In genomic region chr14:73949752-73950734, GRCh38 we compare ENCODE assay signal across 8 cellular contexts. TPM values are rescaled to one million over a fixed set of nuclear protein-coding genes. Genes with fewer than 3 reads are reported as not detected.
DNase-seq lines count a peak whose midpoint lies in the region; ATAC-seq and TF ChIP-seq lines count a peak whose summit lies in the region.

COQ6 (plus strand) TSS chr14:73950302; CDS start chr14:73950333, 31 bp downstream.
A gene with protein sequence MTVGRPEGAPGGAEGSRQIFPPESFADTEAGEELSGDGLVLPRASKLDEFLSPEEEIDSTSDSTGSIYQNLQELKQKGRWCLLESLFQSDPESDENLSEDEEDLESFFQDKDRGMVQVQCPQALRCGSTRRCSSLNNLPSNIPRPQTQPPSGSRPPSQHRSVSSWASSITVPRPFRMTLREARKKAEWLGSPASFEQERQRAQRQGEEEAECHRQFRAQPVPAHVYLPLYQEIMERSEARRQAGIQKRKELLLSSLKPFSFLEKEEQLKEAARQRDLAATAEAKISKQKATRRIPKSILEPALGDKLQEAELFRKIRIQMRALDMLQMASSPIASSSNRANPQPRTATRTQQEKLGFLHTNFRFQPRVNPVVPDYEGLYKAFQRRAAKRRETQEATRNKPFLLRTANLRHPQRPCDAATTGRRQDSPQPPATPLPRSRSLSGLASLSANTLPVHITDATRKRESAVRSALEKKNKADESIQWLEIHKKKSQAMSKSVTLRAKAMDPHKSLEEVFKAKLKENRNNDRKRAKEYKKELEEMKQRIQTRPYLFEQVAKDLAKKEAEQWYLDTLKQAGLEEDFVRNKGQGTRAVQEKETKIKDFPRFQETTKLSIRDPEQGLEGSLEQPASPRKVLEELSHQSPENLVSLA (minus strand): TSS chr14:73950094. CDS start chr14:73950026, 68 bp downstream.

- H3K4me1 ChIP-seq in right atrium auricular region (peaks cover 0 to 20% of the 10 kb centered on the region in 2 donors), psoas muscle (peaks cover 6% of the 10 kb centered on the region), uterus (no peaks in the 10 kb centered on the region)

- H3K4me3 ChIP-seq in right atrium auricular region (peak within 1 kb of the TSS; percentile 81 to 88), psoas muscle (peak within 1 kb of the TSS; percentile 87), uterus (peak within 1 kb of the TSS; percentile 84 to 100)

- TF ChIP-seq CTCF in GM13976 (IDR thresholded peaks at IDR 0.05; ENCODE audit: borderline replicate concordance, control extremely low read depth, extremely low read depth, insufficient read depth, missing control alignments) (peak; percentile 12), right atrium auricular region (IDR thresholded peaks at IDR 0.05) (peak in 1 of 2 donors; percentile 44), psoas muscle (IDR thresholded peaks at IDR 0.05) (no peak), uterus (IDR thresholded peaks at IDR 0.05) (peak in 3 of 4 experiments; percentile 15 to 46 (median 36))

- H3K27ac Mint-ChIP-seq in T-helper 1 cell treated with Interleukin-12 subunit alpha and Interleukin-12 subunit beta and Interleukin-4 antibody, amounts not matched to agents 30 μg/mL and 1 μg/mL, for 36 hours: peak within 1 kb of the TSS; percentile 87

- in situ Hi-C loops in GM13976 (cut with MboI; ENCODE audit: low sequenced_read_pairs, unreplicated experiment): no loop called here

- H3K27me3 Mint-ChIP-seq in T-helper 1 cell treated with Interleukin-12 subunit alpha and Interleukin-12 subunit beta and Interleukin-4 antibody, amounts not matched to agents 30 μg/mL and 1 μg/mL, for 36 hours (ENCODE audit: low read depth): no peaks in the 10 kb centered on the region

- peak; percentile 92 for DNase-seq in GM13976 (ENCODE audit: low spot score)
- peak; percentile 93 for DNase-seq in NCI-H146 treated with DMSO at 0.1 percent for 48 hours (lab: John Stamatoyannopoulos, UW; ENCODE audit: unreplicated experiment)
- DNase-seq in right atrium auricular region (ENCODE audit: low spot score): peak; percentile 95
- DNase-seq in psoas muscle: peak; percentile 93 to 96
- DNase-seq in uterus: peak; percentile 92 to 93

- intact Hi-C loops in psoas muscle (cut with DNase I) (loop anchor here (2.0 to 5.0 kb wide), 3 partner anchors 53 to 537 kb away; partner anchors contain the start of genes BBOF1 (in 1 of the 2) and ENTPD5 (in 1 of the 2)), uterus (cut with DNase I; ENCODE audit: low total_unique reads) (no loop called here)

- H3K36me3 Mint-ChIP-seq in T-helper 1 cell treated with Interleukin-12 subunit alpha and Interleukin-12 subunit beta and Interleukin-4 antibody, amounts not matched to agents 30 μg/mL and 1 μg/mL, for 36 hours (ENCODE audit: low read depth): peaks cover 3% of the 10 kb centered on the region

- TF ChIP-seq POLR2A in uterus (IDR thresholded peaks at IDR 0.05): peak; percentile 36 to 83

- H3K4me3 Mint-ChIP-seq in T-helper 1 cell treated with Interleukin-12 subunit alpha and Interleukin-12 subunit beta and Interleukin-4 antibody, amounts not matched to agents 30 μg/mL and 1 μg/mL, for 36 hours: peak within 1 kb of the TSS; percentile 93

- H3K36me3 ChIP-seq in right atrium auricular region: peaks cover 17% of the 10 kb centered on the region
- H3K36me3 ChIP-seq in psoas muscle (ENCODE audit: insufficient read depth in 1 of 2, low read depth in 1 of 2): peaks cover 3 to 44% of the 10 kb centered on the region in 2 donors
- H3K36me3 ChIP-seq in uterus: no peaks in the 10 kb centered on the region

- no peaks in the 10 kb centered on the region for H3K9me3 ChIP-seq in right atrium auricular region
- H3K9me3 ChIP-seq in psoas muscle: no peaks in the 10 kb centered on the region
- H3K9me3 ChIP-seq in uterus: no peaks in the 10 kb centered on the region

- ATAC-seq in HG02870 (IDR thresholded peaks at IDR 0.05; ENCODE audit: unreplicated experiment) (peak; percentile 84), psoas muscle (peak; percentile 95 to 98 (median 96))

- no peaks in the 10 kb centered on the region for H3K9me3 Mint-ChIP-seq in T-helper 1 cell treated with Interleukin-12 subunit alpha and Interleukin-12 subunit beta and Interleukin-4 antibody, amounts not matched to agents 30 μg/mL and 1 μg/mL, for 36 hours

- H3K4me1 Mint-ChIP-seq in T-helper 1 cell treated with Interleukin-12 subunit alpha and Interleukin-12 subunit beta and Interleukin-4 antibody, amounts not matched to agents 30 μg/mL and 1 μg/mL, for 36 hours (ENCODE audit: low read depth): peaks cover 11% of the 10 kb centered on the region

- H3K27ac ChIP-seq in angular gyrus (ENCODE audit: low read depth, low read length) (peak within 1 kb of the TSS; percentile 92), right atrium auricular region (peak within 1 kb of the TSS; percentile 86 to 91), psoas muscle (peak within 1 kb of the TSS; percentile 96), uterus (peak within 1 kb of the TSS; percentile 90 to 91)

- 0% methylated on average over 70 of the region's 70 CpGs for WGBS in psoas muscle, 3 donors

- no peaks in the 10 kb centered on the region for H3K27me3 ChIP-seq in right atrium auricular region
- H3K27me3 ChIP-seq in psoas muscle (ENCODE audit: insufficient read depth in 3 of 3, low read length in 2 of 3): no peaks in the 10 kb centered on the region
- no peaks in the 10 kb centered on the region for H3K27me3 ChIP-seq in uterus

RNA-seq across cellular contexts. Expression of gene COQ6, which starts in this region (rescaled TPM):
- total RNA-seq in right atrium auricular region (10 to 100 TPM; 34.2 to 64.9 TPM), psoas muscle (10 to 100 TPM; 25.7 to 40.3 (median 31.3) TPM), uterus (100 to 1,000 TPM in 1 of 4 donors, 10 to 100 TPM in 3; 18.5 to 103 (median 30.0) TPM)
- polyA plus RNA-seq in psoas muscle: 10 to 100 TPM; 32.6 to 44.9 (median 40.9) TPM

RNA-seq across cellular contexts. Expression of the second gene that starts in this region (rescaled TPM):
- total RNA-seq in right atrium auricular region (1 to 10 TPM; 2.3 to 3.2 TPM), psoas muscle (1 to 10 TPM; 5.0 to 6.4 (median 5.4) TPM), uterus (1 to 10 TPM in 3 of 4 donors, under 1 TPM in 1; 0.29 to 10.0 (median 4.9) TPM)
- 1 to 10 TPM; 6.1 to 7.3 (median 7.1) TPM for polyA plus RNA-seq in psoas muscle

Comparison
In these comparisons a context has a peak if more than half of its experiments do, and no peak if none do; other contexts are left out.
1. Peak in every context shown above with its lines: DNase-seq, ATAC-seq, H3K4me3 ChIP-seq and H3K27ac ChIP-seq.